In genomic region chr20:56690531-56691175, GRCh38 we compare ENCODE assay signal across 26 cellular contexts.
DNase-seq lines count a peak whose midpoint lies in the region; ATAC-seq and TF ChIP-seq lines count a peak whose summit lies in the region.
"Had no signal": no experiment of that assay in that cellular context is flagged by ENCODE, and none has a peak within 500 bp of the region (broad histone marks: within the 10 kb centered on the region; RNA-seq: fewer than 3 reads in every experiment).

No MANE protein-coding gene starts in this region.

- no peak overlapping the region for H3K4me3 ChIP-seq in Karpas-422 (ENCODE audit: low read length)
- H3K4me3 ChIP-seq in RWPE2 (ENCODE audit: severe bottlenecking), result no peak overlapping the region
- no peak overlapping the region for H3K4me3 ChIP-seq in suprapubic skin
- H3K4me3 ChIP-seq: BLaER1 treated with 17β-estradiol and CSF1 and Interleukin-3, amounts not matched to agents 10 nM and 100 nM; coronary artery; heart left ventricle; right lobe of liver; SJSA1; vagina had no signal

- H4K20me1 ChIP-seq in Karpas-422 (ENCODE audit: insufficient read depth, low read depth, low read length), result no peaks in the 10 kb centered on the region
- H4K20me1 ChIP-seq: BLaER1 treated with 17β-estradiol and CSF1 and Interleukin-3, amounts not matched to agents 10 nM and 100 nM had no signal

- ATAC-seq in RWPE2 (ENCODE audit: low read depth) (peak; percentile 8; the same call in 1 of the 3 replicates), foreskin keratinocyte (peak; percentile 65)
- ATAC-seq: heart left ventricle; right lobe of liver; stimulated activated effector memory CD8-positive, alpha-beta T cell treated with anti-CD3 and anti-CD28 coated beads, Interleukin-12 subunit alpha, Interleukin-12 subunit beta, amount 100 ng/mL, for 72 hours; T-cell had no signal

- TF ChIP-seq POLR2A in suprapubic skin (IDR thresholded peaks at IDR 0.05), result no peak

- no peak overlapping the region for H2AFZ ChIP-seq in Karpas-422 (ENCODE audit: low read length)

- H3K9me3 ChIP-seq in Karpas-422 (ENCODE audit: low read length), result no peaks in the 10 kb centered on the region
- no peaks in the 10 kb centered on the region for H3K9me3 ChIP-seq in RWPE2 (ENCODE audit: severe bottlenecking)
- no peaks in the 10 kb centered on the region for H3K9me3 ChIP-seq in suprapubic skin
- H3K9me3 ChIP-seq: BLaER1 treated with 17β-estradiol and CSF1 and Interleukin-3, amounts not matched to agents 10 nM and 100 nM; heart left ventricle; right lobe of liver; SJSA1; vagina had no signal

- H3K79me2 ChIP-seq in Karpas-422 (ENCODE audit: low read length), result no peaks in the 10 kb centered on the region

- TF ChIP-seq EP300 in suprapubic skin (IDR thresholded peaks at IDR 0.05), result no peak

- 43% methylated on average over 11 of the region's 11 CpGs for WGBS in suprapubic skin

- H3K9me2 ChIP-seq in Karpas-422 (replicated peaks; ENCODE audit: insufficient read depth, low read length), result no peaks in the 10 kb centered on the region

- TF ChIP-seq CTCF in RWPE2 (IDR thresholded peaks at IDR 0.05; ENCODE audit: poor library complexity, severe bottlenecking) (no peak), foreskin keratinocyte (conservative IDR thresholded peaks at IDR 0.05) (no peak), suprapubic skin (IDR thresholded peaks at IDR 0.05) (no peak)

- no peak overlapping the region for H3K4me2 ChIP-seq in Karpas-422 (ENCODE audit: low read depth, low read length, poor library complexity, severe bottlenecking)

- H3K27ac ChIP-seq in Karpas-422 (ENCODE audit: low read length), result no peak overlapping the region
- peak overlapping the region; percentile 42 for H3K27ac ChIP-seq in RWPE2 (ENCODE audit: poor library complexity, severe bottlenecking)
- H3K27ac ChIP-seq in foreskin keratinocyte, result no peak overlapping the region
- no peak overlapping the region for H3K27ac ChIP-seq in suprapubic skin
- H3K27ac ChIP-seq: BLaER1 treated with 17β-estradiol and CSF1 and Interleukin-3, amounts not matched to agents 10 nM and 100 nM; coronary artery; heart left ventricle; right lobe of liver; SJSA1; vagina had no signal

- H3K4me1 ChIP-seq in Karpas-422 (ENCODE audit: low read length) (peaks cover 4% of the 10 kb centered on the region; the same call in 1 of the 2 replicates), RWPE2 (ENCODE audit: insufficient read depth, poor library complexity, severe bottlenecking) (peaks cover 21% of the 10 kb centered on the region), foreskin keratinocyte (peaks cover 18% of the 10 kb centered on the region), suprapubic skin (peaks cover 24% of the 10 kb centered on the region)
- H3K4me1 ChIP-seq: heart left ventricle, right lobe of liver, SJSA1 had no signal

- no peak overlapping the region for H3K9ac ChIP-seq in Karpas-422 (ENCODE audit: low read length)
- H3K9ac ChIP-seq: BLaER1 treated with 17β-estradiol and CSF1 and Interleukin-3, amounts not matched to agents 10 nM and 100 nM had no signal

- DNase-seq in Karpas-422 (peak; percentile 33), RWPE2 (ENCODE audit: low spot score) (peak; percentile 83), foreskin keratinocyte (peak; percentile 42 to 54), ureter (ENCODE audit: low spot score) (peak; percentile 65), DMS 273 treated with DMSO at 0.1 percent for 48 hours (lab: John Stamatoyannopoulos, UW) (no peak), suprapubic skin (ENCODE audit: low spot score in 2 of 2) (no peak), anterior cingulate cortex (lab: John Stamatoyannopoulos, UW) (no peak), NCI-H2107 (lab: John Stamatoyannopoulos, UW) (no peak)
- DNase-seq: activated CD4-positive, alpha-beta T cell treated with anti-CD3 and anti-CD28 coated beads, Interleukin-2, amount 50 U/mL, for 4 hours; activated naive CD4-positive, alpha-beta T cell treated with anti-CD3 and anti-CD28 coated beads, Interleukin-2, amount 10 ng/mL, durations not matched to agents 7 days and 5 days; DMS79 treated with DMSO at 0.1 percent for 48 hours; effector memory CD4-positive, alpha-beta T cell; heart left ventricle; NCI-H1417 treated with DMSO at 0.1 percent for 48 hours; NCI-H2081 treated with DMSO at 0.1 percent for 48 hours; NCI-H510A; right lobe of liver; stimulated activated CD4-positive, alpha-beta T cell treated with anti-CD3 and anti-CD28 coated beads, Interleukin-12 subunit alpha, Interleukin-12 subunit beta, amount 100 ng/mL, for 4 hours; stimulated activated CD4-positive, alpha-beta T cell treated with anti-CD3 and anti-CD28 coated beads, Interleukin-4, amount 100 ng/mL, for 24 hours; substantia nigra; T-cell had no signal

- H3K27me3 ChIP-seq in Karpas-422 (ENCODE audit: low read length) (no peaks in the 10 kb centered on the region), RWPE2 (ENCODE audit: insufficient read depth, poor library complexity, severe bottlenecking) (no peaks in the 10 kb centered on the region), foreskin keratinocyte (no peaks in the 10 kb centered on the region), suprapubic skin (peaks cover 12% of the 10 kb centered on the region)
- H3K27me3 ChIP-seq: BLaER1 treated with 17β-estradiol and CSF1 and Interleukin-3, amounts not matched to agents 10 nM and 100 nM; right lobe of liver; vagina had no signal

- H3K36me3 ChIP-seq in Karpas-422 (ENCODE audit: insufficient read depth, low read length) (no peaks in the 10 kb centered on the region), RWPE2 (ENCODE audit: low read depth) (no peaks in the 10 kb centered on the region), suprapubic skin (no peaks in the 10 kb centered on the region)
- H3K36me3 ChIP-seq: BLaER1 treated with 17β-estradiol and CSF1 and Interleukin-3, amounts not matched to agents 10 nM and 100 nM; heart left ventricle; right lobe of liver; SJSA1; vagina had no signal

Comparison
In these comparisons a context has a peak if more than half of its experiments do, and no peak if none do; other contexts are left out.
1. DNase-seq: peak in Karpas-422 (single experiment), RWPE2 (single experiment), foreskin keratinocyte (2 of 2) and ureter (single experiment); none in DMS 273 treated with DMSO at 0.1 percent for 48 hours (single experiment), suprapubic skin (0 of 2), anterior cingulate cortex (0 of 58) and NCI-H2107 (single experiment).